ENCODE assay signal across 1 cellular context in the genomic region with DNA sequence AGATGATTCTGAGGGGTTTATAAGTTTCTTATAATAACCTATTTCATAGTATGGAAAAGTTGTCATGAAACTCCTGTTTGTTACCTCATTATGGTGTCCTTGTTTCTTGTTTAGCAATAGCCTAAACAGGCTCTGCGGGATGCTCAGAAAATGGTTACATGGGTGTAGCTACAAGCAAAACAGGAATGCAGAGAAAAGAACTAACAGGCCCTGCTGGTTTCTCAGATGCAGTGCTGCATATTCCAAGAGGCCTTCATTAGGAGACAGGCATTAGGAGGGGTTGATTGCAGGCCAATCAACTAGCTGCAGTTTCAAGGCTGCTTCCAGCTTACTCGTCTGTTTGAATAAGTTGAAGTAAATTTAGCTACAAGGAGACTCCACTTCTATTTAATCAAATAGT.
A peak's percentile ranks its signal among the peaks of the same experiment; 100 is the strongest.
TF ChIP-seq lines count a peak whose summit lies in the region.

No MANE protein-coding gene starts in this region.

TF ChIP-seq in GM23338, 12 proteins besides CTCF, POLR2A, EP300 and RAD21:
- no peak for TF ChIP-seq ETS1 (IDR thresholded peaks at IDR 0.05)
- TF ChIP-seq, protein P1, sequence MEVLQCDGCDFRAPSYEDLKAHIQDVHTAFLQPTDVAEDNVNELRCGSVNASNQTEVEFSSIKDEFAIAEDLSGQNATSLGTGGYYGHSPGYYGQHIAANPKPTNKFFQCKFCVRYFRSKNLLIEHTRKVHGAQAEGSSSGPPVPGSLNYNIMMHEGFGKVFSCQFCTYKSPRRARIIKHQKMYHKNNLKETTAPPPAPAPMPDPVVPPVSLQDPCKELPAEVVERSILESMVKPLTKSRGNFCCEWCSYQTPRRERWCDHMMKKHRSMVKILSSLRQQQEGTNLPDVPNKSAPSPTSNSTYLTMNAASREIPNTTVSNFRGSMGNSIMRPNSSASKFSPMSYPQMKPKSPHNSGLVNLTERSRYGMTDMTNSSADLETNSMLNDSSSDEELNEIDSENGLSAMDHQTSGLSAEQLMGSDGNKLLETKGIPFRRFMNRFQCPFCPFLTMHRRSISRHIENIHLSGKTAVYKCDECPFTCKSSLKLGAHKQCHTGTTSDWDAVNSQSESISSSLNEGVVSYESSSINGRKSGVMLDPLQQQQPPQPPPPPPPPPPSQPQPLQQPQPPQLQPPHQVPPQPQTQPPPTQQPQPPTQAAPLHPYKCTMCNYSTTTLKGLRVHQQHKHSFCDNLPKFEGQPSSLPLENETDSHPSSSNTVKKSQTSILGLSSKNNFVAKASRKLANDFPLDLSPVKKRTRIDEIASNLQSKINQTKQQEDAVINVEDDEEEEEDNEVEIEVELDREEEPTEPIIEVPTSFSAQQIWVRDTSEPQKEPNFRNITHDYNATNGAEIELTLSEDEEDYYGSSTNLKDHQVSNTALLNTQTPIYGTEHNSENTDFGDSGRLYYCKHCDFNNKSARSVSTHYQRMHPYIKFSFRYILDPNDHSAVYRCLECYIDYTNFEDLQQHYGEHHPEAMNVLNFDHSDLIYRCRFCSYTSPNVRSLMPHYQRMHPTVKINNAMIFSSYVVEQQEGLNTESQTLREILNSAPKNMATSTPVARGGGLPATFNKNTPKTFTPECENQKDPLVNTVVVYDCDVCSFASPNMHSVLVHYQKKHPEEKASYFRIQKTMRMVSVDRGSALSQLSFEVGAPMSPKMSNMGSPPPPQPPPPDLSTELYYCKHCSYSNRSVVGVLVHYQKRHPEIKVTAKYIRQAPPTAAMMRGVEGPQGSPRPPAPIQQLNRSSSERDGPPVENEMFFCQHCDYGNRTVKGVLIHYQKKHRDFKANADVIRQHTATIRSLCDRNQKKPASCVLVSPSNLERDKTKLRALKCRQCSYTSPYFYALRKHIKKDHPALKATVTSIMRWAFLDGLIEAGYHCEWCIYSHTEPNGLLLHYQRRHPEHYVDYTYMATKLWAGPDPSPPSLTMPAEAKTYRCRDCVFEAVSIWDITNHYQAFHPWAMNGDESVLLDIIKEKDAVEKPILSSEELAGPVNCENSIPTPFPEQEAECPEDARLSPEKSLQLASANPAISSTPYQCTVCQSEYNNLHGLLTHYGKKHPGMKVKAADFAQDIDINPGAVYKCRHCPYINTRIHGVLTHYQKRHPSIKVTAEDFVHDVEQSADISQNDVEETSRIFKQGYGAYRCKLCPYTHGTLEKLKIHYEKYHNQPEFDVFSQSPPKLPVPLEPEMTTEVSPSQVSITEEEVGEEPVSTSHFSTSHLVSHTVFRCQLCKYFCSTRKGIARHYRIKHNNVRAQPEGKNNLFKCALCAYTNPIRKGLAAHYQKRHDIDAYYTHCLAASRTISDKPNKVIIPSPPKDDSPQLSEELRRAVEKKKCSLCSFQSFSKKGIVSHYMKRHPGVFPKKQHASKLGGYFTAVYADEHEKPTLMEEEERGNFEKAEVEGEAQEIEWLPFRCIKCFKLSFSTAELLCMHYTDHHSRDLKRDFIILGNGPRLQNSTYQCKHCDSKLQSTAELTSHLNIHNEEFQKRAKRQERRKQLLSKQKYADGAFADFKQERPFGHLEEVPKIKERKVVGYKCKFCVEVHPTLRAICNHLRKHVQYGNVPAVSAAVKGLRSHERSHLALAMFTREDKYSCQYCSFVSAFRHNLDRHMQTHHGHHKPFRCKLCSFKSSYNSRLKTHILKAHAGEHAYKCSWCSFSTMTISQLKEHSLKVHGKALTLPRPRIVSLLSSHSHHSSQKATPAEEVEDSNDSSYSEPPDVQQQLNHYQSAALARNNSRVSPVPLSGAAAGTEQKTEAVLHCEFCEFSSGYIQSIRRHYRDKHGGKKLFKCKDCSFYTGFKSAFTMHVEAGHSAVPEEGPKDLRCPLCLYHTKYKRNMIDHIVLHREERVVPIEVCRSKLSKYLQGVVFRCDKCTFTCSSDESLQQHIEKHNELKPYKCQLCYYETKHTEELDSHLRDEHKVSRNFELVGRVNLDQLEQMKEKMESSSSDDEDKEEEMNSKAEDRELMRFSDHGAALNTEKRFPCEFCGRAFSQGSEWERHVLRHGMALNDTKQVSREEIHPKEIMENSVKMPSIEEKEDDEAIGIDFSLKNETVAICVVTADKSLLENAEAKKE (CRISPR knock-in tag; IDR thresholded peaks at IDR 0.05), result peak; percentile 55; the same call in 1 of the 2 replicates
